13 cellular contexts compared by ENCODE assay signal in genomic region chr6:124040655-124041054, GRCh38.
DNase-seq lines count a peak whose midpoint lies in the region; ATAC-seq and TF ChIP-seq lines count a peak whose summit lies in the region.
"Had no signal": no experiment of that assay in that cellular context is flagged by ENCODE, and none has a peak within 500 bp of the region (broad histone marks: within the 10 kb centered on the region; RNA-seq: fewer than 3 reads in every experiment).

No MANE protein-coding gene starts in this region.

- no peak for TF ChIP-seq CTCF in HEK293 (tag by site-specific recombination; IDR thresholded peaks at IDR 0.05)
- no peak for TF ChIP-seq CTCF in endothelial cell (IDR thresholded peaks at IDR 0.05; ENCODE audit: unreplicated experiment)

- H3K4me1 Mint-ChIP-seq in endothelial cell (ENCODE audit: unreplicated experiment) = peaks cover 2% of the 10 kb centered on the region
- H3K4me1 Mint-ChIP-seq: T-cell had no signal

- peaks cover 15% of the 10 kb centered on the region for H3K4me1 ChIP-seq in HEK293 (ENCODE audit: control insufficient read depth, insufficient read depth, low read length)
- H3K4me1 ChIP-seq in aorta (ENCODE audit: control insufficient read depth in 1 of 2, insufficient read depth in 2 of 2, low read length in 2 of 2) = no peaks in the 10 kb centered on the region

- POLR2A ChIA-PET in HEK293 (lab: Yijun Ruan, JAX) = no interaction called here

- CTCF ChIA-PET in HEK293 (lab: Yijun Ruan, JAX) = no interaction called here

- intact Hi-C loops in aorta (cut with DNase I) = no loop called here

- H3K4me3 Mint-ChIP-seq in endothelial cell (ENCODE audit: unreplicated experiment) = no peak overlapping the region
- H3K4me3 Mint-ChIP-seq: neural crest cell, T-cell had no signal

- H3K27ac ChIP-seq in HEK293 (ENCODE audit: extremely low read depth, low read depth, low read length) (no peak overlapping the region), aorta (ENCODE audit: low read depth in 1 of 2, low read length in 2 of 2) (no peak overlapping the region)

- ATAC-seq in GM19025 (IDR thresholded peaks at IDR 0.05; ENCODE audit: low read depth, unreplicated experiment) (peak; percentile 76), HG03354 (IDR thresholded peaks at IDR 0.05; ENCODE audit: poor library complexity, severe bottlenecking, unreplicated experiment) (peak; percentile 95), aorta (ENCODE audit: low FRiP score) (no peak)
- ATAC-seq: HepG2, T-cell had no signal

- no peaks in the 10 kb centered on the region for H3K36me3 Mint-ChIP-seq in endothelial cell (ENCODE audit: low read depth, unreplicated experiment)
- H3K36me3 Mint-ChIP-seq: T-cell had no signal

- DNase-seq in SW480 (ENCODE audit: low spot score) (peak; percentile 30), aorta (no peak), endothelial cell (ENCODE audit: low spot score) (no peak)
- no peak for DNase-seq in activated CD8-positive, alpha-beta memory T cell treated with anti-CD3 and anti-CD28 coated beads, Interleukin-2, amount 50 U/mL, for 48 hours
- DNase-seq: DMS 273 treated with DMSO at 0.1 percent for 48 hours, kidney, NCI-H345, T-cell had no signal

- H3K9me3 ChIP-seq in HEK293 (ENCODE audit: control insufficient read depth, insufficient read depth, low read depth, low read length) (no peaks in the 10 kb centered on the region), aorta (ENCODE audit: control insufficient read depth, low read length) (no peaks in the 10 kb centered on the region)

- H3K27me3 Mint-ChIP-seq in endothelial cell (ENCODE audit: unreplicated experiment) = no peaks in the 10 kb centered on the region
- H3K27me3 Mint-ChIP-seq: T-cell had no signal

- H3K4me3 ChIP-seq in HEK293 (ENCODE audit: low read depth, low read length) = no peak overlapping the region
- H3K4me3 ChIP-seq in aorta (ENCODE audit: low read length in 2 of 2) = no peak overlapping the region

- H3K36me3 ChIP-seq in HEK293 (ENCODE audit: control insufficient read depth in 2 of 2, insufficient read depth in 1 of 2, low read length in 2 of 2) (no peaks in the 10 kb centered on the region), aorta (ENCODE audit: control insufficient read depth in 1 of 2, insufficient read depth in 2 of 2, low read length in 1 of 2) (no peaks in the 10 kb centered on the region)

- 84 to 87% methylated on average over 2 of the region's 2 CpGs for WGBS in aorta, 2 donors

- no peaks in the 10 kb centered on the region for H3K27me3 ChIP-seq in aorta (ENCODE audit: control insufficient read depth in 1 of 2, insufficient read depth in 2 of 2, low read length in 1 of 2)

- H3K27ac Mint-ChIP-seq in endothelial cell (ENCODE audit: unreplicated experiment) = no peak overlapping the region
- H3K27ac Mint-ChIP-seq: T-cell had no signal

- no peaks in the 10 kb centered on the region for H3K9me3 Mint-ChIP-seq in endothelial cell (ENCODE audit: unreplicated experiment)
- H3K9me3 Mint-ChIP-seq: neural crest cell had no signal

TF ChIP-seq in HEK293, 187 proteins besides CTCF, POLR2A, EP300 and RAD21:
- TF ChIP-seq ZSCAN16 (tag by site-specific recombination; IDR thresholded peaks at IDR 0.05) (peak; percentile 84), ZBTB21 (tag by site-specific recombination; IDR thresholded peaks at IDR 0.05) (no peak)
